In genomic region chr3:154338570-154338969, GRCh38 we compare ENCODE assay signal across 41 cellular contexts.
"Had no signal": no experiment of that assay in that cellular context is flagged by ENCODE, and none has a peak within 500 bp of the region (broad histone marks: within the 10 kb centered on the region; RNA-seq: fewer than 3 reads in every experiment).

No MANE protein-coding gene starts in this region.

- H3K36me3 Mint-ChIP-seq: activated naive CD4-positive, alpha-beta T cell treated with anti-CD3 and anti-CD28 coated beads, Interleukin-2, amount 10 ng/mL, durations not matched to agents 7 days and 5 days; activated naive CD4-positive, alpha-beta T cell treated with anti-CD3 and anti-CD28 coated beads, Interleukin-2, amount 50 U/mL, for 24 hours; activated naive CD4-positive, alpha-beta T cell treated with anti-CD3 and anti-CD28 coated beads, Interleukin-2, amount 50 U/mL, for 72 hours; activated naive CD8-positive, alpha-beta T cell treated with anti-CD3 and anti-CD28 coated beads for 36 hours; activated naive CD8-positive, alpha-beta T cell treated with anti-CD3 and anti-CD28 coated beads, Interleukin-2, amount 10 ng/mL, durations not matched to agents 7 days and 5 days; brain had no signal

- H3K36me3 ChIP-seq: adrenal gland, ascending aorta, brain microvascular endothelial cell, breast epithelium, cardiac muscle cell had no signal

- H3K9me3 ChIP-seq: adrenal gland, ascending aorta, body of pancreas, breast epithelium had no signal

- H3K27ac ChIP-seq: adrenal gland, ascending aorta, body of pancreas, brain microvascular endothelial cell, breast epithelium, cardiac muscle cell had no signal

- H3K4me1 ChIP-seq: adrenal gland, ascending aorta, body of pancreas, breast epithelium had no signal

- H3K4me1 Mint-ChIP-seq: activated naive CD4-positive, alpha-beta T cell treated with anti-CD3 and anti-CD28 coated beads, Interleukin-2, amount 10 ng/mL, durations not matched to agents 7 days and 5 days; activated naive CD4-positive, alpha-beta T cell treated with anti-CD3 and anti-CD28 coated beads, Interleukin-2, amount 50 U/mL, for 24 hours; activated naive CD8-positive, alpha-beta T cell treated with anti-CD3 and anti-CD28 coated beads for 36 hours; activated naive CD8-positive, alpha-beta T cell treated with anti-CD3 and anti-CD28 coated beads, Interleukin-2, amount 10 ng/mL, durations not matched to agents 7 days and 5 days; activated naive CD8-positive, alpha-beta T cell treated with anti-CD3 and anti-CD28 coated beads, Interleukin-2, amount 50 U/mL, for 24 hours; activated T-helper 17 cell treated with anti-CD3 and anti-CD28 coated beads, Interleukin-2, amount 50 U/mL, for 72 hours; brain; central memory CD8-positive, alpha-beta T cell had no signal

- H3K27ac Mint-ChIP-seq: activated naive CD4-positive, alpha-beta T cell treated with anti-CD3 and anti-CD28 coated beads for 36 hours; activated naive CD4-positive, alpha-beta T cell treated with anti-CD3 and anti-CD28 coated beads, Interleukin-2, amount 10 ng/mL, durations not matched to agents 7 days and 5 days; activated naive CD4-positive, alpha-beta T cell treated with anti-CD3 and anti-CD28 coated beads, Interleukin-2, amount 50 U/mL, for 24 hours; activated naive CD4-positive, alpha-beta T cell treated with anti-CD3 and anti-CD28 coated beads, Interleukin-2, amount 50 U/mL, for 72 hours; activated naive CD8-positive, alpha-beta T cell; activated naive CD8-positive, alpha-beta T cell treated with anti-CD3 and anti-CD28 coated beads for 36 hours; activated naive CD8-positive, alpha-beta T cell treated with anti-CD3 and anti-CD28 coated beads, Interleukin-2, amount 10 ng/mL, durations not matched to agents 7 days and 5 days; activated naive CD8-positive, alpha-beta T cell treated with anti-CD3 and anti-CD28 coated beads, Interleukin-2, amount 50 U/mL, for 24 hours; activated T-cell treated with anti-CD3 and anti-CD28 coated beads, Interleukin-2, amount 50 U/mL, for 24 hours; activated T-cell treated with anti-CD3 and anti-CD28 coated beads, Interleukin-2, amount 50 U/mL, for 72 hours; activated T-helper 1 cell treated with anti-CD3 and anti-CD28 coated beads, Interleukin-12 subunit alpha, Interleukin-12 subunit beta, Interleukin-2, Interleukin-4 antibody, amounts not matched to agents 30 ng/mL and 10 ng/mL and 1 ng/mL, durations not matched to agents 14 hours and 24 hours and 36 hours; activated T-helper 17 cell treated with anti-CD3 and anti-CD28 coated beads, Interleukin-2, amount 50 U/mL, for 72 hours; activated T-helper 2 cell treated with anti-CD3 and anti-CD28 coated beads, Interferon-gamma antibody, Interleukin-2, Interleukin-4, amounts not matched to agents 10 μg/mL and 5 μg/mL and 100 μg/mL, durations not matched to agents 14 hours and 24 hours and 36 hours; brain had no signal

- DNase-seq: activated effector memory CD4-positive, alpha-beta T cell treated with anti-CD3 and anti-CD28 coated beads, Interleukin-2, amount 50 U/mL, for 16 hours; activated effector memory CD4-positive, alpha-beta T cell treated with Interleukin-2 at 50 U/mL for 16 hours; activated gamma-delta T cell; activated gamma-delta T cell treated with Interleukin-2 at 50 U/mL for 16 hours; activated naive CD4-positive, alpha-beta T cell; activated naive CD4-positive, alpha-beta T cell treated with anti-CD3 and anti-CD28 coated beads for 36 hours; activated naive CD4-positive, alpha-beta T cell treated with anti-CD3 and anti-CD28 coated beads, Interleukin-2, amount 10 ng/mL, durations not matched to agents 7 days and 5 days; activated naive CD4-positive, alpha-beta T cell treated with anti-CD3 and anti-CD28 coated beads, Interleukin-2, amount 50 U/mL, for 16 hours; activated naive CD4-positive, alpha-beta T cell treated with Interleukin-2 at 50 U/mL for 16 hours; activated naive CD8-positive, alpha-beta T cell treated with anti-CD3 and anti-CD28 coated beads for 36 hours; activated naive CD8-positive, alpha-beta T cell treated with anti-CD3 and anti-CD28 coated beads, Interleukin-2, amount 10 ng/mL, durations not matched to agents 7 days and 5 days; activated naive CD8-positive, alpha-beta T cell treated with anti-CD3 and anti-CD28 coated beads, Interleukin-2, amount 50 U/mL, for 24 hours; activated T-cell treated with anti-CD3 and anti-CD28 coated beads for 4 hours; activated T-cell treated with anti-CD3 and anti-CD28 coated beads, Interleukin-2, amount 50 U/mL, for 1 hour; activated T-cell treated with anti-CD3 and anti-CD28 coated beads, Interleukin-2, amount 50 U/mL, for 24 hours; activated T-cell treated with anti-CD3 and anti-CD28 coated beads, Interleukin-2, amount 50 U/mL, for 4 hours; activated T-cell treated with anti-CD3 and anti-CD28 coated beads, Interleukin-2, amount 50 U/mL, for 48 hours; activated T-cell treated with anti-CD3 and anti-CD28 coated beads, Interleukin-2, amount 50 U/mL, for 72 hours; adrenal gland; amniotic stem cell; amygdala; anterior cingulate cortex; aorta; body of pancreas; brain microvascular endothelial cell; caudate nucleus; central memory CD4-positive, alpha-beta T cell; cerebellar nuclear complex had no signal

- H3K9me3 Mint-ChIP-seq: activated naive CD4-positive, alpha-beta T cell treated with anti-CD3 and anti-CD28 coated beads for 36 hours; activated naive CD4-positive, alpha-beta T cell treated with anti-CD3 and anti-CD28 coated beads, Interleukin-2, amount 10 ng/mL, durations not matched to agents 7 days and 5 days; activated naive CD4-positive, alpha-beta T cell treated with anti-CD3 and anti-CD28 coated beads, Interleukin-2, amount 50 U/mL, for 24 hours; activated naive CD4-positive, alpha-beta T cell treated with anti-CD3 and anti-CD28 coated beads, Interleukin-2, amount 50 U/mL, for 72 hours; activated naive CD8-positive, alpha-beta T cell treated with anti-CD3 and anti-CD28 coated beads for 36 hours; activated naive CD8-positive, alpha-beta T cell treated with anti-CD3 and anti-CD28 coated beads, Interleukin-2, amount 10 ng/mL, durations not matched to agents 7 days and 5 days; activated naive CD8-positive, alpha-beta T cell treated with anti-CD3 and anti-CD28 coated beads, Interleukin-2, amount 50 U/mL, for 24 hours; activated T-cell treated with anti-CD3 and anti-CD28 coated beads, Interleukin-2, amount 50 U/mL, for 24 hours; activated T-cell treated with anti-CD3 and anti-CD28 coated beads, Interleukin-2, amount 50 U/mL, for 4 hours; activated T-cell treated with anti-CD3 and anti-CD28 coated beads, Interleukin-2, amount 50 U/mL, for 72 hours; activated T-helper 1 cell treated with anti-CD3 and anti-CD28 coated beads, Interleukin-12 subunit alpha, Interleukin-12 subunit beta, Interleukin-2, Interleukin-4 antibody, amounts not matched to agents 30 ng/mL and 10 ng/mL and 1 ng/mL, durations not matched to agents 14 hours and 24 hours and 36 hours; activated T-helper 17 cell treated with anti-CD3 and anti-CD28 coated beads, Interleukin-2, amount 50 U/mL, for 72 hours; activated T-helper 2 cell treated with anti-CD3 and anti-CD28 coated beads, Interferon-gamma antibody, Interleukin-2, Interleukin-4, amounts not matched to agents 10 μg/mL and 5 μg/mL and 100 μg/mL, durations not matched to agents 14 hours and 24 hours and 36 hours; brain; central memory CD8-positive, alpha-beta T cell had no signal

- H3K4me3 Mint-ChIP-seq: activated naive CD4-positive, alpha-beta T cell treated with anti-CD3 and anti-CD28 coated beads for 36 hours; activated naive CD4-positive, alpha-beta T cell treated with anti-CD3 and anti-CD28 coated beads, Interleukin-2, amount 10 ng/mL, durations not matched to agents 7 days and 5 days; activated naive CD4-positive, alpha-beta T cell treated with anti-CD3 and anti-CD28 coated beads, Interleukin-2, amount 50 U/mL, for 24 hours; activated naive CD8-positive, alpha-beta T cell; activated naive CD8-positive, alpha-beta T cell treated with anti-CD3 and anti-CD28 coated beads for 36 hours; activated naive CD8-positive, alpha-beta T cell treated with anti-CD3 and anti-CD28 coated beads, Interleukin-2, amount 10 ng/mL, durations not matched to agents 7 days and 5 days; activated naive CD8-positive, alpha-beta T cell treated with anti-CD3 and anti-CD28 coated beads, Interleukin-2, amount 50 U/mL, for 24 hours; activated T-cell treated with anti-CD3 and anti-CD28 coated beads, Interleukin-2, amount 50 U/mL, for 24 hours; activated T-cell treated with anti-CD3 and anti-CD28 coated beads, Interleukin-2, amount 50 U/mL, for 4 hours; activated T-cell treated with anti-CD3 and anti-CD28 coated beads, Interleukin-2, amount 50 U/mL, for 72 hours; activated T-helper 1 cell treated with anti-CD3 and anti-CD28 coated beads, Interleukin-12 subunit alpha, Interleukin-12 subunit beta, Interleukin-2, Interleukin-4 antibody, amounts not matched to agents 30 ng/mL and 10 ng/mL and 1 ng/mL, durations not matched to agents 14 hours and 24 hours and 36 hours; activated T-helper 17 cell treated with anti-CD3 and anti-CD28 coated beads, Interleukin-2, amount 50 U/mL, for 72 hours; brain; central memory CD8-positive, alpha-beta T cell had no signal

- FAIRE-seq: astrocyte, bronchial epithelial cell had no signal

- H3K27me3 ChIP-seq: ascending aorta, body of pancreas, brain microvascular endothelial cell, breast epithelium, cardiac muscle cell had no signal

- ATAC-seq: activated naive CD4-positive, alpha-beta T cell treated with anti-CD3 and anti-CD28 coated beads, Interleukin-2, amount 50 U/mL, for 72 hours; activated naive CD8-positive, alpha-beta T cell treated with anti-CD3 and anti-CD28 coated beads, Interleukin-2, amount 50 U/mL, for 24 hours; activated T-cell treated with anti-CD3 and anti-CD28 coated beads, Interleukin-2, amount 50 U/mL, for 4 hours; activated T-cell treated with anti-CD3 and anti-CD28 coated beads, Interleukin-2, amount 50 U/mL, for 72 hours; activated T-helper 17 cell treated with anti-CD3 and anti-CD28 coated beads, Interleukin-2, amount 50 U/mL, for 72 hours; body of pancreas had no signal

- H3K4me3 ChIP-seq: adrenal gland, ascending aorta, body of pancreas, breast epithelium, cardiac muscle cell had no signal
